Comparison of ENCODE assay signal across 28 cellular contexts in the genomic region with DNA sequence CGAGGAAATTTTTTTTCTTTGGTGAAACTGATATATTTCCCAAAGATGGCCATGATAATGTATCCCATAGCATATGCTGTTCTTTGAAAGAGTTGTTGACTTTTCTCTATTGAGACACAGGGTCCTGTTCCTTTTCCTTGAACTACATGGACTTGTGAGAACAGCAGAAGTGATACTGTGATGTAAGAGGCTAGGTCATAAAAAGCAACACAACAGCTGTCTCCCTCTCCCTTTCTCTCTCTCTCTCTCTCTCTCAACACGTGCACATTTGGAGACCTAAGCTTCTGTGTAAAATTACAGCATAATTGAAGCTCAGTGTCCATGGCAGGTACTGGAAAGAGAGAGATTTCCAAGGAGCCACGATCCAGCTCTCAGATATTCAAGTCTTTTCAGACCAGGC.
"Had no signal": no experiment of that assay in that cellular context is flagged by ENCODE, and none has a peak within 500 bp of the region (broad histone marks: within the 10 kb centered on the region; RNA-seq: fewer than 3 reads in every experiment).

No MANE protein-coding gene starts in this region.

- H3K27me3 ChIP-seq: breast epithelium, colonic mucosa, dorsolateral prefrontal cortex, esophagus muscularis mucosa, hepatocyte, left lung, neural progenitor cell, right lobe of liver, transverse colon, uterus had no signal

- H2AFZ ChIP-seq: hepatocyte, neural progenitor cell had no signal

- H3K27ac ChIP-seq: breast epithelium, colonic mucosa, dorsolateral prefrontal cortex, esophagus muscularis mucosa, hepatocyte, left lung, neural progenitor cell, right lobe of liver, transverse colon, uterus had no signal

- H3K4me2 ChIP-seq: hepatocyte, neural progenitor cell had no signal

- H3K9me3 ChIP-seq: breast epithelium, colonic mucosa, esophagus muscularis mucosa, right lobe of liver, transverse colon, uterus had no signal

- FAIRE-seq: astrocyte, frontal cortex had no signal

- H3K36me3 ChIP-seq: breast epithelium, colonic mucosa, esophagus muscularis mucosa, left lung, neural progenitor cell, right lobe of liver, transverse colon, uterus had no signal

- H3K79me2 ChIP-seq: hepatocyte had no signal

- DNase-seq: activated B cell treated with CpG ODN at 0.5 μM for 24 hours; activated CD4-positive, alpha-beta T cell treated with anti-CD3 and anti-CD28 coated beads for 36 hours; activated CD4-positive, alpha-beta T cell treated with anti-CD3 and anti-CD28 coated beads, Interleukin-2, amount 50 U/mL, for 4 hours; activated CD8-positive, alpha-beta memory T cell treated with anti-CD3 and anti-CD28 coated beads for 24 hours; activated CD8-positive, alpha-beta memory T cell treated with anti-CD3 and anti-CD28 coated beads, Interleukin-2, amount 50 U/mL, for 4 hours; activated T-cell treated with anti-CD3 and anti-CD28 coated beads, Interleukin-2, amount 50 U/mL, for 24 hours; colonic mucosa; dorsolateral prefrontal cortex; glutamatergic neuron; kidney glomerular epithelial cell; left lung; naive thymus-derived CD8-positive, alpha-beta T cell; posterior cingulate gyrus; right lobe of liver; stimulated activated CD4-positive, alpha-beta T cell treated with anti-CD3 and anti-CD28 coated beads, Interleukin-2, amount 100 ng/mL, for 48 hours; stimulated activated CD8-positive, alpha-beta memory T cell treated with anti-CD3 and anti-CD28 coated beads, Interleukin-4, amount 100 ng/mL, for 48 hours; stimulated activated naive B cell treated with anti-CD40 and anti-IgM and Interleukin-4, amounts not matched to agents 10 μg/mL and 1 μg/mL and 100 μg/mL, for 72 hours; transverse colon; uterus had no signal

- H3K9ac ChIP-seq: neural progenitor cell had no signal

- H3K4me3 ChIP-seq: breast epithelium, colonic mucosa, dorsolateral prefrontal cortex, esophagus muscularis mucosa, hepatocyte, left lung, lung, neural progenitor cell, right lobe of liver, transverse colon, uterus had no signal

- H3K4me1 ChIP-seq: breast epithelium, colonic mucosa, esophagus muscularis mucosa, left lung, neural progenitor cell, right lobe of liver, transverse colon, uterus had no signal

- ATAC-seq: activated CD4-positive, alpha-beta T cell treated with anti-CD3 and anti-CD28 coated beads for 36 hours; activated naive CD4-positive, alpha-beta T cell treated with anti-CD3 and anti-CD28 coated beads, Interleukin-2, amount 50 U/mL, for 72 hours; activated T-helper 17 cell treated with anti-CD3 and anti-CD28 coated beads, Interleukin-2, amount 50 U/mL, for 72 hours; left lung; naive thymus-derived CD8-positive, alpha-beta T cell; right lobe of liver; stimulated activated naive B cell treated with anti-CD40 and anti-IgM and Interleukin-4, amounts not matched to agents 10 μg/mL and 1 μg/mL and 100 μg/mL, for 72 hours had no signal
